8 cellular contexts compared by ENCODE assay signal in the genomic region with DNA sequence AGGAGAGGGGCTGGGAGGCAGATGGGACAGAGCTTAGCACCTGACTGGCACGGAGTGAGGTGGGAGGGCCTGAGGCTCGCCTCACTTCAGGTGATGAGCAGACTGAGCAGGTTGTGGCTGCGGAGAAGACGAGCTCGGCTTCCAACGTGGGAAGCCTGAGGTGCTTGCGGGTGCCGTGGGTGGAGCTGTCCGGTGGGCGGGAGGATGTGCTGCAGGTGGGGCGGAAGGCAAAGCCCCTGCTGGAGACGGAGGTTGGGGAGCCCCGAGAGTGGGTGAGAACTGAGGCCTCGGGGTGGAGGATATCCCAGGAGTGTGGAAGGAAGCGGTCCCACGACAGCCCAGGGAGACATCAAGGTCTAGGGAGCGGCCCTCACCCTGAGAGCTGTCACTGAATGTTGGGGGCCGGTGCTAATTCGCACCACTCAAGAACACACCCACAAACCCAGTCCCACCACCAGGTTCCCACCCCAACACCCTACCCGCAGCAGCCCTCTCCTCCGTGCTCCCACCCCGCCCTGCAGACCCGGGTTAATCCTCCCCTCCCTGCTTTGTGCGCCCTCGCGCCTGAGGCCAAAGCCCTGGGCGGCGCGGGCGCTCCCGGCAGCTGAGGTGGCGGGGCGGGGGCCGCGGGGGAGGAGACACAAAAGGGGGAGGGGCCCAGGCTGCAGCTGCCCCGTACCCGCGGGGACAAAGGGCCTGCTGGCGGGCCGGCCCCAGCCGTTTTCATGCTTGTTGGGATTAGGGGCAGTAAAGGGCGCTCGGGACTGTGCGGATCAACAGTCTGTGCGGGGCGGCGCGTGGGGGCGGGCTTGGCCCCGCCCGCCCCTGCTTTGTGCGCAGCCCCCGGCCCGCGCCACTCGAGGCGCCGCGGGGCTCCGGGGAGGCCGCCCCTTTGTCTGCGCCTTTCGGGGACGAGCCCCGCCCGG. TPM values are rescaled to one million over a fixed set of nuclear protein-coding genes. Genes with fewer than 3 reads are reported as not detected.
DNase-seq lines count a peak whose midpoint lies in the region; ATAC-seq and FAIRE-seq lines count a peak whose summit lies in the region.

No MANE protein-coding gene starts in this region.

- H3K27ac ChIP-seq in iPS-18a (ENCODE audit: low read length) = no peak overlapping the region
- no peak overlapping the region for H3K27ac ChIP-seq in small intestine (ENCODE audit: low read depth in 1 of 2, low read length in 1 of 2)

- H3K4me1 ChIP-seq in iPS-18a (ENCODE audit: control insufficient read depth, low read depth, low read length) = peaks cover 20% of the 10 kb centered on the region
- H3K4me1 ChIP-seq in small intestine (ENCODE audit: control insufficient read depth in 2 of 2, insufficient read depth in 1 of 2, low read depth in 1 of 2, low read length in 1 of 2) = no peaks in the 10 kb centered on the region

- H3K9me3 ChIP-seq in iPS-18a (ENCODE audit: control insufficient read depth, low read depth, low read length) = no peaks in the 10 kb centered on the region
- H3K9me3 ChIP-seq in small intestine (ENCODE audit: control insufficient read depth, low read depth) = no peaks in the 10 kb centered on the region

- peak; percentile 78 for DNase-seq in NCI-H748 (lab: John Stamatoyannopoulos, UW; ENCODE audit: unreplicated experiment)
- no peak for DNase-seq in NCI-H748 treated with DMSO at 0.1 percent for 48 hours (lab: John Stamatoyannopoulos, UW)
- DNase-seq in RPMI7951 (ENCODE audit: low read depth) = peak; percentile 12
- peak; percentile 67 for DNase-seq in astrocyte of the hippocampus (ENCODE audit: low read depth, low spot score)
- DNase-seq in small intestine = peak; percentile 63

- H3K27me3 ChIP-seq in iPS-18a (ENCODE audit: control insufficient read depth, insufficient read depth, low read length) (peaks cover 19% of the 10 kb centered on the region), small intestine (ENCODE audit: control insufficient read depth in 2 of 2, insufficient read depth in 2 of 2, low read length in 2 of 2) (peaks cover 0 to 3% of the 10 kb centered on the region in 2 donors)

- FAIRE-seq in small intestine (lab: Jason Lieb, UNC) = no peak

- WGBS in small intestine, 3 donors = 1 to 4% (median 3%) methylated on average over 42 to 66 of the region's 66 CpGs

- H3K36me3 ChIP-seq in iPS-18a (ENCODE audit: control insufficient read depth, low read depth, low read length) (no peaks in the 10 kb centered on the region), small intestine (ENCODE audit: control insufficient read depth in 2 of 2, insufficient read depth in 2 of 2, low read length in 2 of 2) (no peaks in the 10 kb centered on the region)

- peak overlapping the region; percentile 75 for H3K9ac ChIP-seq in iPS-18a (ENCODE audit: low read length)

- no peak for ATAC-seq in HG02642 (IDR thresholded peaks at IDR 0.05; ENCODE audit: poor library complexity, unreplicated experiment)
- no peak for ATAC-seq in GM19351 (IDR thresholded peaks at IDR 0.05; ENCODE audit: unreplicated experiment)

- H3K4me3 ChIP-seq in iPS-18a (ENCODE audit: low read length) (peak overlapping the region; percentile 78), small intestine (ENCODE audit: low read depth in 1 of 2, low read length in 2 of 2) (peak overlapping the region; percentile 30 to 47)

RNA-seq across cellular contexts. Expression of gene C1orf216, which starts 11.2 kb away (rescaled TPM):
- total RNA-seq in RPMI7951 (2014; rRNA removed; shearing (Covaris generic)) = 15.1 and 17.8 TPM in 2 replicates
- 1 to 10 TPM; 1.1 to 7.5 (median 1.9) TPM for polyA plus RNA-seq in small intestine
